8 cellular contexts compared by ENCODE assay signal in genomic region chr2:39118786-39119499, GRCh38. TPM values are rescaled to one million over a fixed set of nuclear protein-coding genes. Genes with fewer than 3 reads are reported as not detected.
DNase-seq lines count a peak whose midpoint lies in the region; ATAC-seq, FAIRE-seq and TF ChIP-seq lines count a peak whose summit lies in the region.

No MANE protein-coding gene starts in this region.

- DNase-seq in H9 = no peak
- no peak for DNase-seq in activated naive CD8-positive, alpha-beta T cell treated with anti-CD3 and anti-CD28 coated beads for 36 hours
- no peak for DNase-seq in upper lobe of left lung
- DNase-seq in SHP77 treated with DMSO at 0.1 percent for 48 hours (lab: John Stamatoyannopoulos, UW) = no peak
- no peak for DNase-seq in pons (ENCODE audit: low spot score)
- no peak for DNase-seq in RCC 7860 (ENCODE audit: low spot score)

- no peak overlapping the region for H2BK20ac ChIP-seq in H9 (ENCODE audit: low read depth, low read length, poor library complexity, severe bottlenecking)

- no peak for FAIRE-seq in RCC 7860 (lab: Jason Lieb, UNC)

- peaks cover 32 to 42% of the 10 kb centered on the region in 2 experiments for H3K4me1 Mint-ChIP-seq in H9
- peaks cover 47% of the 10 kb centered on the region for H3K4me1 Mint-ChIP-seq in activated naive CD8-positive, alpha-beta T cell treated with anti-CD3 and anti-CD28 coated beads for 36 hours

- no peak overlapping the region for H4K8ac ChIP-seq in H9 (replicated peaks; ENCODE audit: insufficient read length, low read depth, low read length)

- peak overlapping the region; percentile 96 for H3K4me2 ChIP-seq in H9 (ENCODE audit: insufficient read depth, insufficient read length, low read length)

- H3K9me3 Mint-ChIP-seq in H9 = no peaks in the 10 kb centered on the region
- H3K9me3 Mint-ChIP-seq in activated naive CD8-positive, alpha-beta T cell treated with anti-CD3 and anti-CD28 coated beads for 36 hours = peaks cover 7% of the 10 kb centered on the region

- H3K27me3 ChIP-seq in ACC112 (ENCODE audit: insufficient read depth, low read length) (no peaks in the 10 kb centered on the region), H9 (ENCODE audit: insufficient read depth, low read length) (no peaks in the 10 kb centered on the region), liver (ENCODE audit: control insufficient read depth in 4 of 4, insufficient read depth in 4 of 4, low read length in 3 of 4) (no peaks in the 10 kb centered on the region), upper lobe of left lung (no peaks in the 10 kb centered on the region)

- H2BK120ac ChIP-seq in H9 (ENCODE audit: low read depth, low read length, poor library complexity, severe bottlenecking) = no peak overlapping the region

- H4K20me1 ChIP-seq in H9 (ENCODE audit: control insufficient read depth, insufficient read depth, insufficient read length) = no peaks in the 10 kb centered on the region

- H2BK5ac ChIP-seq in H9 (ENCODE audit: insufficient read length, low read length) = no peak overlapping the region

- no peak overlapping the region for H2BK12ac ChIP-seq in H9 (ENCODE audit: insufficient read length, low read depth, low read length)

- H3K79me2 ChIP-seq in ACC112 (ENCODE audit: control insufficient read depth, insufficient read depth, low read length, unreplicated experiment) = peaks cover 70% of the 10 kb centered on the region
- H3K79me2 ChIP-seq in H9 (ENCODE audit: insufficient read depth, low read length) = peaks cover 21% of the 10 kb centered on the region

- TF ChIP-seq RAD21 in liver (IDR thresholded peaks at IDR 0.05) = no peak

- no peak overlapping the region for H2BK15ac ChIP-seq in H9 (ENCODE audit: low read depth, low read length)

- H3K56ac ChIP-seq in H9 (ENCODE audit: insufficient read length, low read depth, low read length) = no peak overlapping the region

- peaks cover 24% of the 10 kb centered on the region for H3K23me2 ChIP-seq in H9 (ENCODE audit: insufficient read length, low read depth, low read length, poor library complexity, severe bottlenecking)

- no peaks in the 10 kb centered on the region for H3K27me3 Mint-ChIP-seq in H9 (ENCODE audit: low read depth)
- no peaks in the 10 kb centered on the region for H3K27me3 Mint-ChIP-seq in activated naive CD8-positive, alpha-beta T cell treated with anti-CD3 and anti-CD28 coated beads for 36 hours

- H3K36me3 ChIP-seq in ACC112 (ENCODE audit: insufficient read depth, low read length) (no peaks in the 10 kb centered on the region), liver (ENCODE audit: control insufficient read depth in 4 of 4, insufficient read depth in 3 of 4, low read depth in 1 of 4, low read length in 3 of 4) (no peaks in the 10 kb centered on the region), upper lobe of left lung (peaks cover 0 to 3% (median 0%) of the 10 kb centered on the region in 4 donors)

- peaks cover 7 to 25% (median 23%) of the 10 kb centered on the region in 3 experiments for H3K36me3 Mint-ChIP-seq in H9 (ENCODE audit: insufficient read depth in 1 of 3, low read depth in 3 of 3)
- peaks cover 58% of the 10 kb centered on the region for H3K36me3 Mint-ChIP-seq in activated naive CD8-positive, alpha-beta T cell treated with anti-CD3 and anti-CD28 coated beads for 36 hours

- H3T11ph ChIP-seq in H9 (ENCODE audit: low read length) = no peak overlapping the region

- H3K4me3 ChIP-seq in ACC112 (ENCODE audit: low read depth, low read length) (peak overlapping the region; percentile 74), liver (ENCODE audit: low read depth in 1 of 3, low read length in 3 of 3) (peak overlapping the region; percentile 82 to 97 (median 92)), upper lobe of left lung (peak overlapping the region; percentile 83 to 90 (median 86))

- H3K4me3 Mint-ChIP-seq in H9 = peak overlapping the region; percentile 83 to 93
- peak overlapping the region; percentile 97 for H3K4me3 Mint-ChIP-seq in activated naive CD8-positive, alpha-beta T cell treated with anti-CD3 and anti-CD28 coated beads for 36 hours

- no peak overlapping the region for H4K5ac ChIP-seq in H9 (ENCODE audit: insufficient read length, low read depth, low read length)

- H3K9ac ChIP-seq in H9 (ENCODE audit: extremely low read depth, insufficient read length, low read length) = peak overlapping the region; percentile 36
- peak overlapping the region; percentile 85 to 90 for H3K9ac ChIP-seq in liver (ENCODE audit: low read depth in 1 of 2, low read length in 2 of 2)

- no peak overlapping the region for H3K23ac ChIP-seq in H9 (ENCODE audit: insufficient read length, low read depth, low read length)

- H3K27ac ChIP-seq in ACC112 (ENCODE audit: low read depth, low read length) (peak overlapping the region; percentile 15), H9 (ENCODE audit: insufficient read length, low read depth, low read length) (no peak overlapping the region), liver (ENCODE audit: low read depth in 1 of 2, low read length in 2 of 2) (peak overlapping the region; percentile 78 to 98), upper lobe of left lung (peak overlapping the region; percentile 3 to 98 (median 98))

- no peak overlapping the region for H3K18ac ChIP-seq in H9 (ENCODE audit: insufficient read length, low read depth, low read length)

- no peak overlapping the region for H2AK5ac ChIP-seq in H9 (ENCODE audit: insufficient read length, low read length)

- ATAC-seq in upper lobe of left lung (ENCODE audit: low FRiP score in 2 of 2) = no peak

- H3K79me1 ChIP-seq in H9 (ENCODE audit: insufficient read depth, low read depth, low read length, poor library complexity, severe bottlenecking) = peaks cover 3% of the 10 kb centered on the region

- H3K14ac ChIP-seq in H9 (ENCODE audit: insufficient read depth, low read length) = no peak overlapping the region

- H4K91ac ChIP-seq in H9 (ENCODE audit: insufficient read length, low read depth, low read length) = no peak overlapping the region

- H2AFZ ChIP-seq in ACC112 (ENCODE audit: low read length, unreplicated experiment) = peak overlapping the region; percentile 16
- no peak overlapping the region for H2AFZ ChIP-seq in H9 (ENCODE audit: low read length)

- H3K27ac Mint-ChIP-seq in H9 = peak overlapping the region in 1 of 3 experiments; percentile 55; a peak in 2 of 7 replicates
- peak overlapping the region; percentile 95 for H3K27ac Mint-ChIP-seq in activated naive CD8-positive, alpha-beta T cell treated with anti-CD3 and anti-CD28 coated beads for 36 hours

- H3K9me3 ChIP-seq in H9 (ENCODE audit: control insufficient read depth, low read depth, low read length) (no peaks in the 10 kb centered on the region), liver (ENCODE audit: control insufficient read depth in 4 of 4, low read length in 3 of 4) (no peaks in the 10 kb centered on the region), upper lobe of left lung (no peaks in the 10 kb centered on the region)

- no peak overlapping the region for H3K4ac ChIP-seq in H9 (ENCODE audit: low read depth, low read length)

- no peak for TF ChIP-seq POLR2A in upper lobe of left lung (IDR thresholded peaks at IDR 0.05)

- no CpG with 5 or more reads among the region's 6 CpGs for WGBS in H9 (ENCODE audit: extremely low coverage, insufficient read length, low lambda C conversion rate)
- 9% methylated on average over 6 of the region's 6 CpGs for WGBS in liver
- 5 to 6% methylated on average over 6 of the region's 6 CpGs for WGBS in upper lobe of left lung, 2 donors

- TF ChIP-seq EP300 in upper lobe of left lung (IDR thresholded peaks at IDR 0.05) = no peak

- H3K4me1 ChIP-seq in ACC112 (ENCODE audit: control insufficient read depth, insufficient read depth, low read length, unreplicated experiment) (peaks cover 11% of the 10 kb centered on the region), H9 (ENCODE audit: insufficient read depth, low read length) (no peaks in the 10 kb centered on the region), liver (ENCODE audit: control insufficient read depth in 4 of 4, insufficient read depth in 4 of 4, low read length in 3 of 4) (peaks cover 4 to 32% (median 23%) of the 10 kb centered on the region in 4 donors), upper lobe of left lung (peaks cover 27 to 61% (median 37%) of the 10 kb centered on the region in 4 donors)

- TF ChIP-seq CTCF in H9 (conservative IDR thresholded peaks at IDR 0.05) (no peak), liver (IDR thresholded peaks at IDR 0.05; ENCODE audit: low read depth, low read length, missing input control) (no peak), upper lobe of left lung (IDR thresholded peaks at IDR 0.05) (no peak)

TF ChIP-seq in liver, 16 proteins besides CTCF, POLR2A, EP300 and RAD21:
- TF ChIP-seq GABPA (IDR thresholded peaks at IDR 0.05 in 1 of 2, conservative IDR thresholded peaks at IDR 0.05 in 1 of 2) (no peak), YY1 (IDR thresholded peaks at IDR 0.05) (peak; percentile 32), TAF1 (conservative IDR thresholded peaks at IDR 0.05) (no peak)

RNA-seq across cellular contexts. Expression of gene SOS1, which starts 1.9 kb away (rescaled TPM):
- total RNA-seq in H9 (2021) = 31.1 and 35.8 TPM in 2 replicates
- total RNA-seq in activated naive CD8-positive, alpha-beta T cell treated with anti-CD3 and anti-CD28 coated beads for 36 hours = 10 to 100 TPM; 36.3 to 41.3 TPM
- total RNA-seq in liver = 10 to 100 TPM in 1 of 2 donors, 1 to 10 TPM in 1; 9.3 to 16.4 TPM
- polyA plus RNA-seq in liver = 1 to 10 TPM; 4.2 to 5.2 TPM
- 10 to 100 TPM; 10.4 to 51.2 (median 25.3) TPM for total RNA-seq in upper lobe of left lung
